In genomic region chr7:100166317-100166940, GRCh38 we compare ENCODE assay signal across 1 cellular context.
TF ChIP-seq lines count a peak whose summit lies in the region.

No MANE protein-coding gene starts in this region.

TF ChIP-seq in GM23338, 12 proteins besides CTCF, POLR2A, EP300 and RAD21 (continued from another document):
- TF ChIP-seq ZNF462 (CRISPR knock-in tag; IDR thresholded peaks at IDR 0.05): no peak
- TF ChIP-seq STAT1 (IDR thresholded peaks at IDR 0.05; ENCODE audit: unreplicated experiment): no peak
- TF ChIP-seq ZNF331 (CRISPR knock-in tag; IDR thresholded peaks at IDR 0.05; ENCODE audit: low read depth): no peak
- TF ChIP-seq NANOG (IDR thresholded peaks at IDR 0.05; ENCODE audit: borderline replicate concordance): no peak
